In genomic region chr1:167251482-167251881, GRCh38 we compare ENCODE assay signal across 27 cellular contexts. TPM values are rescaled to one million over a fixed set of nuclear protein-coding genes. Genes with fewer than 3 reads are reported as not detected.
A peak's percentile ranks its signal among the peaks of the same experiment; 100 is the strongest.
DNase-seq lines count a peak whose midpoint lies in the region; ATAC-seq, FAIRE-seq and TF ChIP-seq lines count a peak whose summit lies in the region.
"Had no signal": no experiment of that assay in that cellular context is flagged by ENCODE, and none has a peak within 500 bp of the region (broad histone marks: within the 10 kb centered on the region; RNA-seq: fewer than 3 reads in every experiment).

No MANE protein-coding gene starts in this region.

- H3F3A ChIP-seq in smooth muscle cell (ENCODE audit: low read depth) = no peaks in the 10 kb centered on the region

- FAIRE-seq in HTR-8/SVneo (lab: Jason Lieb, UNC) (no peak), GM12891 (lab: Jason Lieb, UNC) (no peak)
- FAIRE-seq: A204.1, G401.6, GM12892, GM18507 had no signal

- no peak overlapping the region for H3K4me3 Mint-ChIP-seq in mesothelial cell of epicardium
- H3K4me3 Mint-ChIP-seq: CD14-positive monocyte; CD4-positive, alpha-beta memory T cell; CD4-positive, CD25-positive, alpha-beta regulatory T cell; CD8-positive, alpha-beta memory T cell had no signal

- H3K27ac ChIP-seq in smooth muscle cell (ENCODE audit: low read depth) = peak overlapping the region; percentile 50
- H3K27ac ChIP-seq: BLaER1 had no signal

- no peak overlapping the region for H3K4me2 ChIP-seq in smooth muscle cell
- H3K4me2 ChIP-seq: BLaER1 had no signal

- no peak overlapping the region for H2AFZ ChIP-seq in smooth muscle cell (ENCODE audit: low read depth)

- H3K9ac ChIP-seq in smooth muscle cell (ENCODE audit: low read depth) = no peak overlapping the region
- H3K9ac ChIP-seq: BLaER1 had no signal

- H3K27me3 Mint-ChIP-seq in mesothelial cell of epicardium (ENCODE audit: low read depth) = no peaks in the 10 kb centered on the region
- H3K27me3 Mint-ChIP-seq: CD4-positive, alpha-beta memory T cell; CD4-positive, CD25-positive, alpha-beta regulatory T cell; CD8-positive, alpha-beta memory T cell had no signal

- no peak for DNase-seq in mesothelial cell of epicardium (ENCODE audit: low spot score in 2 of 2, unreplicated experiment in 2 of 2)
- no peak for DNase-seq in smooth muscle cell (lab: John Stamatoyannopoulos, UW; ENCODE audit: unreplicated experiment)
- no peak for DNase-seq in MG63
- no peak for DNase-seq in HTR-8/SVneo (ENCODE audit: insufficient read length, low spot score)
- no peak for DNase-seq in posterior vena cava (ENCODE audit: low spot score)
- no peak for DNase-seq in GM12891 (ENCODE audit: insufficient read length, low spot score)
- DNase-seq: 8988T; ACHN; BE2C; C1 segment of cervical spinal cord; CD4-positive, alpha-beta memory T cell; CD4-positive, CD25-positive, alpha-beta regulatory T cell; CD8-positive, alpha-beta memory T cell; COR-L47; DMS 273 treated with DMSO at 0.1 percent for 48 hours; DMS153; DMS53; DMS79; DND-41; GF-D8 had no signal

- 73% methylated on average over 4 of the region's 4 CpGs for WGBS in smooth muscle cell (ENCODE audit: low lambda C conversion rate)

- H3K4me1 Mint-ChIP-seq in mesothelial cell of epicardium = peaks cover 37% of the 10 kb centered on the region

- H3K9me3 ChIP-seq in smooth muscle cell (replicated peaks; ENCODE audit: low read depth) (no peaks in the 10 kb centered on the region), MG63 (no peaks in the 10 kb centered on the region)
- H3K9me3 ChIP-seq: BE2C, BLaER1 had no signal

- H3K27ac Mint-ChIP-seq in mesothelial cell of epicardium = peak overlapping the region; percentile 71
- H3K27ac Mint-ChIP-seq: CD14-positive monocyte; CD4-positive, alpha-beta memory T cell; CD8-positive, alpha-beta memory T cell had no signal

- no peak for TF ChIP-seq POLR2A in GM12891 (IDR thresholded peaks at IDR 0.05; ENCODE audit: low read depth, low read length)

- H3K27me3 ChIP-seq in smooth muscle cell (ENCODE audit: low read depth) (no peaks in the 10 kb centered on the region), MG63 (no peaks in the 10 kb centered on the region)
- H3K27me3 ChIP-seq: BE2C, BLaER1 had no signal

- H4K20me1 ChIP-seq in smooth muscle cell (ENCODE audit: low read depth) = peaks cover 72% of the 10 kb centered on the region
- H4K20me1 ChIP-seq: BLaER1 had no signal

- H3K4me3 ChIP-seq in smooth muscle cell (no peak overlapping the region), MG63 (no peak overlapping the region)
- H3K4me3 ChIP-seq: BLaER1 had no signal

- peak; percentile 72 for ATAC-seq in esophagus mucosa

- H3K79me2 ChIP-seq in smooth muscle cell (ENCODE audit: low read depth) = peaks cover 71% of the 10 kb centered on the region

- intact Hi-C loops in posterior vena cava (cut with DNase I) = no loop called here

- H3K36me3 ChIP-seq in smooth muscle cell (ENCODE audit: low read depth) = no peaks in the 10 kb centered on the region
- H3K36me3 ChIP-seq in MG63 = no peaks in the 10 kb centered on the region
- H3K36me3 ChIP-seq: BE2C, BLaER1 had no signal

- no peaks in the 10 kb centered on the region for H3K36me3 Mint-ChIP-seq in mesothelial cell of epicardium
- H3K36me3 Mint-ChIP-seq: CD4-positive, alpha-beta memory T cell had no signal

- H3K9me3 Mint-ChIP-seq in mesothelial cell of epicardium = no peaks in the 10 kb centered on the region
- H3K9me3 Mint-ChIP-seq: CD14-positive monocyte; CD4-positive, alpha-beta memory T cell; CD8-positive, alpha-beta memory T cell had no signal

- TF ChIP-seq CTCF in mesothelial cell of epicardium (IDR thresholded peaks at IDR 0.05; ENCODE audit: unreplicated experiment) (no peak), smooth muscle cell (IDR thresholded peaks at IDR 0.05; ENCODE audit: borderline replicate concordance, insufficient read depth, poor library complexity, severe bottlenecking) (no peak)

- H3K4me1 ChIP-seq in smooth muscle cell (ENCODE audit: low read depth) = no peaks in the 10 kb centered on the region

TF ChIP-seq in GM12891, 5 proteins besides CTCF, POLR2A, EP300 and RAD21:
- TF ChIP-seq SPI1 (IDR thresholded peaks at IDR 0.05; ENCODE audit: low read depth, low read length) = no peak
- TF ChIP-seq POLR2AphosphoS5 (IDR thresholded peaks at IDR 0.05; ENCODE audit: low read depth, low read length) = no peak
- no peak for TF ChIP-seq TAF1 (IDR thresholded peaks at IDR 0.05; ENCODE audit: low read depth, low read length)
- TF ChIP-seq POU2F2 (IDR thresholded peaks at IDR 0.05; ENCODE audit: low read depth, low read length) = no peak
- no peak for TF ChIP-seq PAX5 (IDR thresholded peaks at IDR 0.05; ENCODE audit: insufficient read depth, low read length, severe bottlenecking)

RNA-seq across cellular contexts. Expression of gene POU2F1, which starts 30.8 kb away (rescaled TPM):
- 9.4 TPM for total RNA-seq in esophagus mucosa
- 26.1 to 32.8 TPM (median 29.1 TPM) in 3 replicates for total RNA-seq in mesothelial cell of epicardium
- total RNA-seq in smooth muscle cell = 13.0 and 15.6 TPM in 2 replicates
- polyA plus RNA-seq in smooth muscle cell = 5.3 and 9.1 TPM in 2 replicates
- total RNA-seq in MG63 (2014; rRNA removed; shearing (Covaris generic); ENCODE audit: low replicate concordance) = 3.9 and 5.5 TPM in 2 replicates
- total RNA-seq in posterior vena cava = 10 to 100 TPM; 19.2 to 21.1 TPM
- 3.0 TPM for polyA plus RNA-seq in GM12891 (2012; ENCODE audit: low read depth, missing spikeins)
